ENCODE assay signal across 32 cellular contexts in the genomic region with DNA sequence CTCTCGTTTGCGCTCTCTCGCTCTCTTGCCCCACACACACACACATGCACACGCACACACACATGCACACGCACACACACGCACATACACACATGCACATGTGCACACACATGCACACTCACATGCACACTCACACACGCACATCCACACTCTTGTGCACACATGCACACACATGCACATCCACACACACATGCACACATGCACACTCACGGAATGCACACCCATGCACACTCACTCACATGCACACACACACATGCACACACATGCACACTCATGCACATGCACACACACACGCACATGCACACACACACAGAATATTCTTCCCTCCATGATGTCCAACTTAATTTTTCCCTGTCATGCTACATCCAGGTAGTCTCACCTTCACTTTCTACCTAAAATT.
"Had no signal": no experiment of that assay in that cellular context is flagged by ENCODE, and none has a peak within 500 bp of the region (broad histone marks: within the 10 kb centered on the region; RNA-seq: fewer than 3 reads in every experiment).

No MANE protein-coding gene starts in this region.

- DNase-seq: activated CD4-positive, alpha-beta T cell treated with anti-CD3 and anti-CD28 coated beads for 36 hours; activated CD4-positive, alpha-beta T cell treated with anti-CD3 and anti-CD28 coated beads, Interleukin-2, amount 50 U/mL, for 1 hour; activated CD8-positive, alpha-beta memory T cell treated with anti-CD3 and anti-CD28 coated beads, Interleukin-2, amount 50 U/mL, for 4 hours; activated CD8-positive, alpha-beta T cell treated with anti-CD3 and anti-CD28 coated beads for 36 hours; activated naive CD4-positive, alpha-beta T cell treated with anti-CD3 and anti-CD28 coated beads, Interleukin-2, amount 50 U/mL, for 16 hours; activated T-cell treated with anti-CD3 and anti-CD28 coated beads, Interleukin-2, amount 50 U/mL, for 72 hours; amniotic stem cell; MG63; MV-4-11; NCI-H1092 treated with DMSO at 0.1 percent for 48 hours; NCI-H1417 treated with DMSO at 0.1 percent for 48 hours; NCI-H1694; NCI-H2029; NCI-H2107; NCI-H2171 treated with DMSO at 0.1 percent for 48 hours; NCI-H345; NCI-H510A; NCI-H526 treated with DMSO at 0.1 percent for 48 hours; NK-92 treated with Interleukin-12 subunit alpha and Interleukin-12 subunit beta, amount 100 ng/mL, for 24 hours; OCI-M1; RPMI8226; T-cell; T-helper 2 cell; T1000 had no signal

- H3K9me3 ChIP-seq: ascending aorta, MG63 had no signal

- H3K27me3 Mint-ChIP-seq: activated CD4-positive, alpha-beta T cell treated with anti-CD3 and anti-CD28 coated beads for 36 hours; activated CD8-positive, alpha-beta T cell treated with anti-CD3 and anti-CD28 coated beads for 36 hours; T-cell had no signal

- H3K27ac ChIP-seq: ascending aorta, cardiac muscle cell, SK-N-MC, VCaP had no signal

- H3K4me1 ChIP-seq: ascending aorta had no signal

- H3K4me3 Mint-ChIP-seq: activated CD4-positive, alpha-beta T cell treated with anti-CD3 and anti-CD28 coated beads for 36 hours; activated CD8-positive, alpha-beta T cell treated with anti-CD3 and anti-CD28 coated beads for 36 hours; activated T-cell treated with anti-CD3 and anti-CD28 coated beads, Interleukin-2, amount 50 U/mL, for 72 hours; brain; T-cell had no signal

- H3K27ac Mint-ChIP-seq: activated CD4-positive, alpha-beta T cell treated with anti-CD3 and anti-CD28 coated beads for 36 hours; activated CD8-positive, alpha-beta T cell treated with anti-CD3 and anti-CD28 coated beads for 36 hours; activated T-cell treated with anti-CD3 and anti-CD28 coated beads, Interleukin-2, amount 50 U/mL, for 72 hours; activated T-helper 2 cell treated with anti-CD3 and anti-CD28 coated beads, Interferon-gamma antibody, Interleukin-2, Interleukin-4, amounts not matched to agents 10 μg/mL and 5 μg/mL and 100 μg/mL, durations not matched to agents 14 hours and 24 hours and 36 hours; brain; T-cell had no signal

- H3K4me3 ChIP-seq: ascending aorta, cardiac muscle cell, MG63, SK-N-MC had no signal

- H3K27me3 ChIP-seq: ascending aorta, cardiac muscle cell, MG63 had no signal

- H3K36me3 Mint-ChIP-seq: brain, T-cell had no signal

- H3K4me1 Mint-ChIP-seq: activated CD4-positive, alpha-beta T cell treated with anti-CD3 and anti-CD28 coated beads for 36 hours; T-cell had no signal

- H3K36me3 ChIP-seq: ascending aorta, cardiac muscle cell, MG63 had no signal

- ATAC-seq: activated CD4-positive, alpha-beta T cell treated with anti-CD3 and anti-CD28 coated beads for 36 hours; activated CD8-positive, alpha-beta T cell treated with anti-CD3 and anti-CD28 coated beads for 36 hours; activated T-cell treated with anti-CD3 and anti-CD28 coated beads, Interleukin-2, amount 50 U/mL, for 72 hours; Panc1; Right ventricle myocardium inferior; T-cell had no signal
